Comparison of ENCODE assay signal across 8 cellular contexts in genomic region chr7:133081605-133082389, GRCh38. TPM values are rescaled to one million over a fixed set of nuclear protein-coding genes. Genes with fewer than 3 reads are reported as not detected.
DNase-seq lines count a peak whose midpoint lies in the region; ATAC-seq, FAIRE-seq and TF ChIP-seq lines count a peak whose summit lies in the region.

TSS of gene CHCHD3 (minus strand) at chr7:133082090. CDS start at chr7:133081937, 153 bp downstream.

- H3K79me2 ChIP-seq in trophoblast cell (ENCODE audit: control insufficient read depth, insufficient read depth, low read length, poor library complexity) = peaks cover 7% of the 10 kb centered on the region

- H3K27me3 ChIP-seq in adrenal gland (no peaks in the 10 kb centered on the region), trophoblast cell (ENCODE audit: insufficient read depth, low read length) (no peaks in the 10 kb centered on the region), transverse colon (no peaks in the 10 kb centered on the region)

- H3K4me1 ChIP-seq in adrenal gland (replicated peaks in 1 of 2) (peaks cover 14 to 27% of the 10 kb centered on the region in 2 donors), trophoblast cell (ENCODE audit: control insufficient read depth in 1 of 2, insufficient read depth in 2 of 2, low read length in 2 of 2) (no peaks in the 10 kb centered on the region), transverse colon (peaks cover 0 to 28% (median 16%) of the 10 kb centered on the region in 4 donors)

- no peak for TF ChIP-seq EP300 in transverse colon (IDR thresholded peaks at IDR 0.05; ENCODE audit: low read depth)

- WGBS in adrenal gland, 4 donors = 0 to 1% (median 0%) methylated on average over 26 to 58 of the region's 58 CpGs
- WGBS in trophoblast cell (ENCODE audit: extremely low coverage, insufficient coverage, insufficient read length) = no CpG with 5 or more reads among the region's 58 CpGs
- 0% methylated on average over 37 of the region's 58 CpGs; no CpG with 5 or more reads in 1 of the 2 donors for WGBS in transverse colon (ENCODE audit: low coverage in 1 of 2), 2 donors

- peak within 1 kb of the TSS; percentile 74 for H2AFZ ChIP-seq in trophoblast cell (ENCODE audit: insufficient read depth, low read length, poor library complexity)

- H3K14ac ChIP-seq in trophoblast cell (ENCODE audit: low read length) = peak within 1 kb of the TSS; percentile 90

- H2BK5ac ChIP-seq in trophoblast cell (ENCODE audit: low read depth, low read length, poor library complexity) = peak within 1 kb of the TSS; percentile 22

- H2BK120ac ChIP-seq in trophoblast cell (ENCODE audit: insufficient read depth, low read length, poor library complexity) = peak within 1 kb of the TSS; percentile 57

- H3K4me3 ChIP-seq in adrenal gland (peak within 1 kb of the TSS; percentile 3 to 87 (median 77)), trophoblast cell (ENCODE audit: low read depth, low read length) (peak within 1 kb of the TSS; percentile 98), transverse colon (peak within 1 kb of the TSS; percentile 62 to 88 (median 74))

- in situ Hi-C loops in transverse colon (cut with MboI; ENCODE audit: low pct_ligation_motif_present in 1 of 4, low pct_unique_long_range_greater_than_20kb in 1 of 4, low sequenced_read_pairs in 3 of 4) = no loop called here

- H3K4ac ChIP-seq in trophoblast cell (ENCODE audit: low read depth, low read length) = peak within 1 kb of the TSS; percentile 84

- peak within 1 kb of the TSS; percentile 94 for H3K9ac ChIP-seq in trophoblast cell (ENCODE audit: low read length)

- H4K8ac ChIP-seq in trophoblast cell (ENCODE audit: low read depth, low read length) = peak within 1 kb of the TSS; percentile 93

- no peak within 1 kb of the TSS for H2AK5ac ChIP-seq in trophoblast cell (ENCODE audit: low read length)

- H2BK12ac ChIP-seq in trophoblast cell (ENCODE audit: low read length) = no peak within 1 kb of the TSS

- H3K27ac ChIP-seq in adrenal gland = peak within 1 kb of the TSS in 4 of 5 donors; percentile 33 to 84 (median 78)
- no peak within 1 kb of the TSS for H3K27ac ChIP-seq in trophoblast cell (ENCODE audit: low read depth, low read length)
- H3K27ac ChIP-seq in transverse colon = peak within 1 kb of the TSS; percentile 80 to 89 (median 88)

- intact Hi-C loops in adrenal gland (cut with DNase I) = no loop called here
- intact Hi-C loops in cardiac septum (cut with DNase I) = loop anchor here (10.0 kb wide), 1 partner anchor 1043 kb away; the partner anchor contains the start of gene LRGUK
- intact Hi-C loops in transverse colon (cut with DNase I; ENCODE audit: low total_unique reads) = no loop called here

- TF ChIP-seq POLR2A in GM12892 (IDR thresholded peaks at IDR 0.05; ENCODE audit: low read depth, low read length) = peak; percentile 87
- TF ChIP-seq POLR2A in adrenal gland (IDR thresholded peaks at IDR 0.05) = peak in 1 of 2 donors; percentile 48
- TF ChIP-seq POLR2A in transverse colon (IDR thresholded peaks at IDR 0.05) = peak; percentile 82

- peaks cover 2% of the 10 kb centered on the region for H3K79me1 ChIP-seq in trophoblast cell (ENCODE audit: low read length)

- H4K91ac ChIP-seq in trophoblast cell (ENCODE audit: low read depth, low read length) = peak within 1 kb of the TSS; percentile 70

- DNase-seq in GM12892 (ENCODE audit: insufficient read length) (peak; percentile 90), NCI-H146 (lab: John Stamatoyannopoulos, UW) (peak; percentile 97), T-helper 1 cell (peak; percentile 87 to 97 (median 93)), adrenal gland (peak; percentile 97 to 99 (median 99)), cardiac septum (ENCODE audit: low spot score) (peak; percentile 99), trophoblast cell (peak; percentile 98), transverse colon (peak; percentile 98)

- no peaks in the 10 kb centered on the region for H3K9me3 ChIP-seq in adrenal gland (replicated peaks in 1 of 3)
- no peaks in the 10 kb centered on the region for H3K9me3 ChIP-seq in trophoblast cell (ENCODE audit: insufficient read depth, low read depth, low read length)
- no peaks in the 10 kb centered on the region for H3K9me3 ChIP-seq in transverse colon

- peak within 1 kb of the TSS; percentile 70 for H3K18ac ChIP-seq in trophoblast cell (ENCODE audit: low read length)

- peak; percentile 100 for ATAC-seq in HG02852 (IDR thresholded peaks at IDR 0.05; ENCODE audit: unreplicated experiment)

- H4K12ac ChIP-seq in trophoblast cell (ENCODE audit: low read depth, low read length) = peak within 1 kb of the TSS; percentile 90

- FAIRE-seq in GM12892 (lab: Jason Lieb, UNC) = peak; percentile 98

- TF ChIP-seq CTCF in adrenal gland (IDR thresholded peaks at IDR 0.05) = no peak
- TF ChIP-seq CTCF in transverse colon (IDR thresholded peaks at IDR 0.05) = no peak

- H3K36me3 ChIP-seq in adrenal gland (replicated peaks in 1 of 2) (no peaks in the 10 kb centered on the region), trophoblast cell (ENCODE audit: control insufficient read depth in 1 of 2, insufficient read depth in 2 of 2, low read length in 2 of 2) (no peaks in the 10 kb centered on the region), transverse colon (no peaks in the 10 kb centered on the region)

- no peak within 1 kb of the TSS for H3K23ac ChIP-seq in trophoblast cell (ENCODE audit: low read length)

- H3K4me2 ChIP-seq in trophoblast cell (ENCODE audit: low read length) = peak within 1 kb of the TSS; percentile 95

RNA-seq across cellular contexts. Expression of gene CHCHD3, which starts in this region (rescaled TPM):
- polyA plus RNA-seq in GM12892 (2012; ENCODE audit: missing spikeins) = 90.2 TPM
- total RNA-seq in adrenal gland (10 to 100 TPM; 40.8 to 96.7 (median 54.2) TPM), cardiac septum (138 TPM), transverse colon (10 to 100 TPM; 49.4 to 78.1 (median 52.9) TPM)
- 100 to 1,000 TPM in 1 of 3 donors, 10 to 100 TPM in 2; 12.3 to 113 (median 17.4) TPM for polyA plus RNA-seq in adrenal gland
- 47.0 and 49.1 TPM in 2 replicates for polyA plus RNA-seq in trophoblast cell (2013)
